In genomic region chr6:46090115-46091079, GRCh38 we compare ENCODE assay signal across 8 cellular contexts. TPM values are rescaled to one million over a fixed set of nuclear protein-coding genes. Genes with fewer than 3 reads are reported as not detected.
DNase-seq lines count a peak whose midpoint lies in the region; ATAC-seq, FAIRE-seq and TF ChIP-seq lines count a peak whose summit lies in the region.

No MANE protein-coding gene starts in this region.

- 41% methylated on average over 10 of the region's 10 CpGs for WGBS in mammary epithelial cell (ENCODE audit: low coverage, missing lambda C conversion rate)

- H3K36me3 ChIP-seq in WERI-Rb-1 (no peaks in the 10 kb centered on the region), mammary epithelial cell (ENCODE audit: insufficient read depth, low read length) (no peaks in the 10 kb centered on the region), keratinocyte (ENCODE audit: control insufficient read depth in 2 of 2, extremely low read depth in 1 of 2, insufficient read depth in 2 of 2, low read length in 2 of 2) (no peaks in the 10 kb centered on the region)

- dilution Hi-C loops in mammary epithelial cell (cut with HindIII; ENCODE audit: low sequenced_read_pairs): no loop called here
- dilution Hi-C loops in keratinocyte (cut with MboI; ENCODE audit: extremely low pct_ligation_motif_present, low sequenced_read_pairs): no loop called here

- intact Hi-C loops in CD14-positive monocyte (cut with micrococcal nuclease): loop anchor here in 1 of 2 donors (5.0 kb wide), 1 partner anchor 317 kb away; no protein-coding TSS in a partner anchor
- intact Hi-C loops in mammary epithelial cell (cut with micrococcal nuclease): loop anchor here (1.0 to 10.0 kb wide), 9 partner anchors 48 to 900 kb away; no protein-coding TSS in a partner anchor

- no peaks in the 10 kb centered on the region for H3K79me2 ChIP-seq in mammary epithelial cell (ENCODE audit: insufficient read depth, low read length)
- no peaks in the 10 kb centered on the region for H3K79me2 ChIP-seq in keratinocyte (ENCODE audit: control insufficient read depth, insufficient read depth, low read length)

- H3K4me1 ChIP-seq in mammary epithelial cell (ENCODE audit: insufficient read depth, low read length): no peaks in the 10 kb centered on the region
- no peaks in the 10 kb centered on the region for H3K4me1 ChIP-seq in keratinocyte (ENCODE audit: control insufficient read depth, extremely low read depth, insufficient read depth, low read length)

- H3K36me3 Mint-ChIP-seq in CD14-positive monocyte: no peaks in the 10 kb centered on the region

- BruUV-seq in mammary epithelial cell (replicated peaks; lab: Mats Ljungman, UMichigan): no TSS peak

- DNase-seq in CD14-positive monocyte (ENCODE audit: low spot score): no peak
- DNase-seq in NCI-H2029 (lab: John Stamatoyannopoulos, UW): peak; percentile 57
- peak; percentile 69 for DNase-seq in WERI-Rb-1
- DNase-seq in mammary epithelial cell: peak; percentile 41
- no peak for DNase-seq in keratinocyte (ENCODE audit: low read depth, low spot score)
- peak; percentile 56 for DNase-seq in stimulated activated CD4-positive, alpha-beta T cell treated with anti-CD3 and anti-CD28 coated beads, Interleukin-1b, Interleukin-23, amount 100 ng/mL, for 48 hours

- no peak overlapping the region for H3K27ac ChIP-seq in WERI-Rb-1
- H3K27ac ChIP-seq in mammary epithelial cell (ENCODE audit: insufficient read depth, low read depth, low read length): no peak overlapping the region
- H3K27ac ChIP-seq in keratinocyte (ENCODE audit: control insufficient read depth, insufficient read depth, low read length): no peak overlapping the region

- H3K27me3 ChIP-seq in WERI-Rb-1 (ENCODE audit: insufficient read depth, low read depth, severe bottlenecking) (no peaks in the 10 kb centered on the region), mammary epithelial cell (ENCODE audit: insufficient read depth, low read length) (no peaks in the 10 kb centered on the region), keratinocyte (ENCODE audit: control insufficient read depth, extremely low read depth, insufficient read depth, low read length) (no peaks in the 10 kb centered on the region)

- peak; percentile 88 for FAIRE-seq in keratinocyte (lab: Jason Lieb, UNC)

- H3K9ac ChIP-seq in mammary epithelial cell (ENCODE audit: insufficient read depth, low read length) (no peak overlapping the region), keratinocyte (ENCODE audit: control insufficient read depth, extremely low read depth, insufficient read depth, low read length) (no peak overlapping the region)

- CTCF ChIA-PET in mammary epithelial cell (lab: Charles Lee; ENCODE audit: low non-redundant PET): interaction anchor here (0.6 to 0.7 kb wide), 5 partner anchors 81 to 405 kb away, joined by 3 to 16 read pairs (median 6); partner anchors contain the start of gene ENPP5

- H3K9me1 ChIP-seq in keratinocyte (ENCODE audit: control insufficient read depth, extremely low read depth, insufficient read depth, low read length): no peaks in the 10 kb centered on the region

- H3K4me2 ChIP-seq in mammary epithelial cell (ENCODE audit: insufficient read depth, low read depth, low read length) (no peak overlapping the region), keratinocyte (ENCODE audit: control insufficient read depth, extremely low read depth, insufficient read depth, low read depth, low read length) (no peak overlapping the region)

- H3K27me3 Mint-ChIP-seq in CD14-positive monocyte (ENCODE audit: low read depth in 3 of 3): peaks cover 2 to 3% (median 3%) of the 10 kb centered on the region in 3 donors

- H2AFZ ChIP-seq in mammary epithelial cell (ENCODE audit: low read depth, low read length) (no peak overlapping the region), keratinocyte (ENCODE audit: control insufficient read depth, low read length) (no peak overlapping the region)

- H3K4me3 ChIP-seq in WERI-Rb-1 (ENCODE audit: low read depth, low read length) (no peak overlapping the region), mammary epithelial cell (replicated peaks in 1 of 3; ENCODE audit: insufficient read depth in 1 of 3, low read depth in 2 of 3, low read length in 3 of 3) (no peak overlapping the region), keratinocyte (ENCODE audit: control insufficient read depth in 2 of 3, extremely low read depth in 1 of 3, insufficient read depth in 2 of 3, low read depth in 1 of 3, low read length in 3 of 3) (no peak overlapping the region)

- H4K20me1 ChIP-seq in mammary epithelial cell (ENCODE audit: insufficient read depth, low read length) (no peaks in the 10 kb centered on the region), keratinocyte (ENCODE audit: control insufficient read depth, extremely low read depth, insufficient read depth, low read length) (no peaks in the 10 kb centered on the region)

- H3K4me3 Mint-ChIP-seq in CD14-positive monocyte: no peak overlapping the region

- in situ Hi-C loops in mammary epithelial cell (cut with MboI; ENCODE audit: low sequenced_read_pairs in 2 of 2): loop anchor here (25.0 kb wide), 1 partner anchor 322 kb away; no protein-coding TSS in a partner anchor

- peaks cover 16% of the 10 kb centered on the region for H3K9me3 ChIP-seq in WERI-Rb-1 (ENCODE audit: severe bottlenecking)
- H3K9me3 ChIP-seq in mammary epithelial cell (replicated peaks; ENCODE audit: insufficient read depth, low read length): no peaks in the 10 kb centered on the region
- H3K9me3 ChIP-seq in keratinocyte (ENCODE audit: control insufficient read depth, low read depth, low read length): no peaks in the 10 kb centered on the region

- H3K9me3 Mint-ChIP-seq in CD14-positive monocyte: peaks cover 3 to 20% (median 9%) of the 10 kb centered on the region in 7 donors

- TF ChIP-seq CTCF in CD14-positive monocyte (IDR thresholded peaks at IDR 0.05): peak; percentile 82
- peak; percentile 83 for TF ChIP-seq CTCF in WERI-Rb-1 (IDR thresholded peaks at IDR 0.05; ENCODE audit: low read depth, low read length)
- peak; percentile 73 to 76 for TF ChIP-seq CTCF in mammary epithelial cell (conservative IDR thresholded peaks at IDR 0.05 in 1 of 2, IDR thresholded peaks at IDR 0.05 in 1 of 2; ENCODE audit: extremely low read depth in 1 of 2, insufficient read depth in 1 of 2, low read depth in 1 of 2, low read length in 2 of 2)
- peak; percentile 69 to 73 (median 72) for TF ChIP-seq CTCF in keratinocyte (optimal IDR thresholded peaks at IDR 0.05 in 1 of 3, IDR thresholded peaks at IDR 0.05 in 1 of 3, conservative IDR thresholded peaks at IDR 0.05 in 1 of 3; ENCODE audit: extremely low read depth in 1 of 3, insufficient read depth in 2 of 3, low read length in 3 of 3)

- no peak overlapping the region for H3K27ac Mint-ChIP-seq in CD14-positive monocyte

- no peaks in the 10 kb centered on the region for H3K4me1 Mint-ChIP-seq in CD14-positive monocyte

- ATAC-seq in GM19452 (IDR thresholded peaks at IDR 0.05; ENCODE audit: unreplicated experiment): peak; percentile 56
- ATAC-seq in GM21717 (IDR thresholded peaks at IDR 0.05; ENCODE audit: unreplicated experiment): no peak

RNA-seq across cellular contexts. Expression of gene ENPP4, which starts 39.4 kb away (rescaled TPM):
- polyA plus RNA-seq in CD14-positive monocyte (1 to 10 TPM; 1.1 to 1.7 TPM), mammary epithelial cell (0.18 TPM), keratinocyte (0.01 TPM in 3 replicates)
- total RNA-seq in mammary epithelial cell: 1 to 10 TPM in 1 of 2 donors, under 1 TPM in 1; 0.56 to 4.0 TPM
- polyA minus RNA-seq in mammary epithelial cell (not detected), keratinocyte (not detected in 3 replicates)
- polyA plus RNA-seq in keratinocyte (2011; ENCODE audit: low read depth): not detected
- not detected in 2 replicates for polyA plus RNA-seq in keratinocyte (2011; cell fraction: cytosol; rRNA removed)
- 0.03 and 0.05 TPM in 2 replicates for polyA plus RNA-seq in keratinocyte (2011; cell fraction: nucleus; rRNA removed)
- polyA plus RNA-seq in keratinocyte (2012; ENCODE audit: low replicate concordance): not detected in 2 replicates
- not detected for polyA minus RNA-seq in keratinocyte (2011; cell fraction: cytosol; rRNA and poly(A)+ RNA removed)
- polyA minus RNA-seq in keratinocyte (2011; cell fraction: nucleus; rRNA and poly(A)+ RNA removed): 0.11 TPM in 1 of 2 replicates, not detected in the other

Comparison
In these comparisons a context has a peak if more than half of its experiments do, and no peak if none do; other contexts are left out.
1. DNase-seq: peak in NCI-H2029 (single experiment), WERI-Rb-1 (single experiment), mammary epithelial cell (single experiment) and stimulated activated CD4-positive, alpha-beta T cell treated with anti-CD3 and anti-CD28 coated beads, Interleukin-1b, Interleukin-23, amount 100 ng/mL, for 48 hours (single experiment); none in CD14-positive monocyte (single experiment) and keratinocyte (single experiment).
2. Peak in every context shown above with its lines, with median percentiles within 50 percentile points of each other: CTCF ChIP-seq.